Comparison of ENCODE assay signal across 16 cellular contexts in genomic region chr4:38490753-38491446, GRCh38.
DNase-seq lines count a peak whose midpoint lies in the region; ATAC-seq and TF ChIP-seq lines count a peak whose summit lies in the region.
"Had no signal": no experiment of that assay in that cellular context is flagged by ENCODE, and none has a peak within 500 bp of the region (broad histone marks: within the 10 kb centered on the region; RNA-seq: fewer than 3 reads in every experiment).

No MANE protein-coding gene starts in this region.

- intact Hi-C loops in Right ventricle myocardium superior (cut with DNase I): no loop called here

- ATAC-seq in Right ventricle myocardium superior (ENCODE audit: poor library complexity): peak; percentile 65
- ATAC-seq in activated T-helper 17 cell treated with anti-CD3 and anti-CD28 coated beads, Interleukin-2, amount 50 U/mL, for 72 hours (replicated peaks): no peak
- peak; percentile 95 for ATAC-seq in left lobe of liver

- H3K4me3 Mint-ChIP-seq in activated T-helper 17 cell treated with anti-CD3 and anti-CD28 coated beads, Interleukin-2, amount 50 U/mL, for 72 hours: no peak overlapping the region
- H3K4me3 Mint-ChIP-seq: activated B cell treated with CpG ODN at 0.5 μM for 24 hours had no signal

- H3K9me3 ChIP-seq in right atrium auricular region: no peaks in the 10 kb centered on the region
- no peaks in the 10 kb centered on the region for H3K9me3 ChIP-seq in smooth muscle cell (replicated peaks; ENCODE audit: low read depth)
- H3K9me3 ChIP-seq in HAP-1: no peaks in the 10 kb centered on the region
- H3K9me3 ChIP-seq: left lung had no signal

- no peak for TF ChIP-seq CTCF in right atrium auricular region (IDR thresholded peaks at IDR 0.05)
- TF ChIP-seq CTCF in smooth muscle cell (IDR thresholded peaks at IDR 0.05; ENCODE audit: borderline replicate concordance, insufficient read depth, poor library complexity, severe bottlenecking): no peak

- H3K4me1 Mint-ChIP-seq in activated T-helper 17 cell treated with anti-CD3 and anti-CD28 coated beads, Interleukin-2, amount 50 U/mL, for 72 hours: peaks cover 25% of the 10 kb centered on the region
- H3K4me1 Mint-ChIP-seq: activated B cell treated with CpG ODN at 0.5 μM for 24 hours had no signal

- H3K4me2 ChIP-seq in smooth muscle cell: peak overlapping the region; percentile 39

- H3K4me1 ChIP-seq in right atrium auricular region (peaks cover 0 to 23% of the 10 kb centered on the region in 2 donors), smooth muscle cell (ENCODE audit: low read depth) (peaks cover 35% of the 10 kb centered on the region), HAP-1 (no peaks in the 10 kb centered on the region)

- no peaks in the 10 kb centered on the region for H3F3A ChIP-seq in smooth muscle cell (ENCODE audit: low read depth)

- H3K9ac ChIP-seq in smooth muscle cell (ENCODE audit: low read depth): no peak overlapping the region

- H3K27ac Mint-ChIP-seq in activated T-helper 17 cell treated with anti-CD3 and anti-CD28 coated beads, Interleukin-2, amount 50 U/mL, for 72 hours: peak overlapping the region; percentile 32
- H3K27ac Mint-ChIP-seq: activated B cell treated with CpG ODN at 0.5 μM for 24 hours had no signal

- peak overlapping the region; percentile 75 for H2AFZ ChIP-seq in smooth muscle cell (ENCODE audit: low read depth)

- H3K36me3 ChIP-seq in right atrium auricular region: no peaks in the 10 kb centered on the region
- H3K36me3 ChIP-seq in smooth muscle cell (ENCODE audit: low read depth): no peaks in the 10 kb centered on the region
- H3K36me3 ChIP-seq in HAP-1 (replicated peaks): no peaks in the 10 kb centered on the region
- H3K36me3 ChIP-seq: cardiac muscle cell, left lung had no signal

- no peaks in the 10 kb centered on the region for H3K27me3 Mint-ChIP-seq in activated T-helper 17 cell treated with anti-CD3 and anti-CD28 coated beads, Interleukin-2, amount 50 U/mL, for 72 hours

- H3K27me3 ChIP-seq in right atrium auricular region (no peaks in the 10 kb centered on the region), smooth muscle cell (ENCODE audit: low read depth) (no peaks in the 10 kb centered on the region), HAP-1 (ENCODE audit: low read depth) (no peaks in the 10 kb centered on the region)
- H3K27me3 ChIP-seq: cardiac muscle cell, left lung had no signal

- in situ Hi-C loops in HAP-1 (cut with MboI; ENCODE audit: low sequenced_read_pairs): no loop called here

- H3K36me3 Mint-ChIP-seq in activated T-helper 17 cell treated with anti-CD3 and anti-CD28 coated beads, Interleukin-2, amount 50 U/mL, for 72 hours (ENCODE audit: low read depth): no peaks in the 10 kb centered on the region

- no peak for DNase-seq in Right ventricle myocardium superior
- DNase-seq in right atrium auricular region (ENCODE audit: low spot score): no peak
- peak; percentile 77 for DNase-seq in left lobe of liver (ENCODE audit: low spot score)
- DNase-seq in smooth muscle cell (lab: John Stamatoyannopoulos, UW; ENCODE audit: unreplicated experiment): no peak
- no peak for DNase-seq in NCI-H187 treated with DMSO at 0.1 percent for 48 hours (lab: John Stamatoyannopoulos, UW)
- no peak for DNase-seq in foreskin melanocyte
- DNase-seq in HAP-1 (ENCODE audit: low spot score in 2 of 2): no peak
- DNase-seq: activated B cell treated with CpG ODN at 0.5 μM for 24 hours; activated naive CD4-positive, alpha-beta T cell treated with anti-CD3 and anti-CD28 coated beads, Interleukin-2, amount 50 U/mL, for 16 hours; effector CD8-positive, alpha-beta T cell; KBM-7; left lung; NCI-H1048; NCI-H82 had no signal

- no peaks in the 10 kb centered on the region for H3K9me3 Mint-ChIP-seq in activated T-helper 17 cell treated with anti-CD3 and anti-CD28 coated beads, Interleukin-2, amount 50 U/mL, for 72 hours
- H3K9me3 Mint-ChIP-seq: activated B cell treated with CpG ODN at 0.5 μM for 24 hours had no signal

- WGBS in smooth muscle cell (ENCODE audit: low lambda C conversion rate): 97% methylated on average over 4 of the region's 4 CpGs

- H3K4me3 ChIP-seq in right atrium auricular region (no peak overlapping the region), smooth muscle cell (no peak overlapping the region), HAP-1 (no peak overlapping the region)
- H3K4me3 ChIP-seq: cardiac muscle cell, left lung had no signal

- H4K20me1 ChIP-seq in smooth muscle cell (ENCODE audit: low read depth): no peaks in the 10 kb centered on the region

- no peaks in the 10 kb centered on the region for H3K79me2 ChIP-seq in smooth muscle cell (ENCODE audit: low read depth)

- H3K27ac ChIP-seq in right atrium auricular region (peak overlapping the region in 1 of 2 donors; percentile 65), smooth muscle cell (ENCODE audit: low read depth) (peak overlapping the region; percentile 59)
